Comparison of ENCODE assay signal across 10 cellular contexts in genomic region chr11:68690671-68691401, GRCh38. TPM values are rescaled to one million over a fixed set of nuclear protein-coding genes. Genes with fewer than 3 reads are reported as not detected.
DNase-seq lines count a peak whose midpoint lies in the region; ATAC-seq and TF ChIP-seq lines count a peak whose summit lies in the region.
"Had no signal": no experiment of that assay in that cellular context is flagged by ENCODE, and none has a peak within 500 bp of the region (broad histone marks: within the 10 kb centered on the region; RNA-seq: fewer than 3 reads in every experiment).

No MANE protein-coding gene starts in this region.

- no peaks in the 10 kb centered on the region for H3K36me3 Mint-ChIP-seq in activated T-cell treated with anti-CD3 and anti-CD28 coated beads, Interleukin-2, amount 50 U/mL, for 4 hours (ENCODE audit: insufficient read depth)
- peaks cover 3% of the 10 kb centered on the region for H3K36me3 Mint-ChIP-seq in activated naive CD8-positive, alpha-beta T cell
- no peaks in the 10 kb centered on the region for H3K36me3 Mint-ChIP-seq in osteocyte (ENCODE audit: unreplicated experiment)

- peak; percentile 14 for TF ChIP-seq CTCF in osteocyte (IDR thresholded peaks at IDR 0.05)

- peaks cover 19% of the 10 kb centered on the region for H3K27me3 Mint-ChIP-seq in activated T-cell treated with anti-CD3 and anti-CD28 coated beads, Interleukin-2, amount 50 U/mL, for 4 hours (ENCODE audit: low read depth)
- H3K27me3 Mint-ChIP-seq in activated naive CD8-positive, alpha-beta T cell: peaks cover 8% of the 10 kb centered on the region
- H3K27me3 Mint-ChIP-seq in osteocyte (ENCODE audit: unreplicated experiment): peaks cover 67% of the 10 kb centered on the region

- H3K27ac Mint-ChIP-seq in activated naive CD8-positive, alpha-beta T cell: no peak overlapping the region
- no peak overlapping the region for H3K27ac Mint-ChIP-seq in osteocyte (ENCODE audit: unreplicated experiment)

- peak overlapping the region; percentile 22 for H3K4me3 Mint-ChIP-seq in activated T-cell treated with anti-CD3 and anti-CD28 coated beads, Interleukin-2, amount 50 U/mL, for 4 hours
- peak overlapping the region; percentile 64 for H3K4me3 Mint-ChIP-seq in activated naive CD8-positive, alpha-beta T cell
- H3K4me3 Mint-ChIP-seq in osteocyte (ENCODE audit: unreplicated experiment): no peak overlapping the region

- DNase-seq in activated T-cell treated with anti-CD3 and anti-CD28 coated beads, Interleukin-2, amount 50 U/mL, for 4 hours: no peak
- no peak for DNase-seq in activated T-cell treated with anti-CD3 and anti-CD28 coated beads for 4 hours
- DNase-seq in NAMALWA (ENCODE audit: low spot score): peak; percentile 15
- DNase-seq in osteocyte (ENCODE audit: extremely low spot score, unreplicated experiment): no peak
- no peak for DNase-seq in RKO (ENCODE audit: low spot score)
- no peak for DNase-seq in OCI-M2 (lab: John Stamatoyannopoulos, UW; ENCODE audit: unreplicated experiment)
- DNase-seq: PC-9 had no signal

- no peaks in the 10 kb centered on the region for H3K9me3 Mint-ChIP-seq in activated T-cell treated with anti-CD3 and anti-CD28 coated beads, Interleukin-2, amount 50 U/mL, for 4 hours
- no peaks in the 10 kb centered on the region for H3K9me3 Mint-ChIP-seq in activated naive CD8-positive, alpha-beta T cell (ENCODE audit: low read depth)
- no peaks in the 10 kb centered on the region for H3K9me3 Mint-ChIP-seq in osteocyte (ENCODE audit: unreplicated experiment)

- peak; percentile 63 to 67 for ATAC-seq in activated T-cell treated with anti-CD3 and anti-CD28 coated beads, Interleukin-2, amount 50 U/mL, for 4 hours
- ATAC-seq in GM18861 (IDR thresholded peaks at IDR 0.05; ENCODE audit: unreplicated experiment): no peak

- H3K4me1 Mint-ChIP-seq in activated T-cell treated with anti-CD3 and anti-CD28 coated beads, Interleukin-2, amount 50 U/mL, for 4 hours (ENCODE audit: low read depth): peaks cover 20% of the 10 kb centered on the region
- H3K4me1 Mint-ChIP-seq in activated naive CD8-positive, alpha-beta T cell (ENCODE audit: low read depth): peaks cover 23% of the 10 kb centered on the region
- H3K4me1 Mint-ChIP-seq in osteocyte (ENCODE audit: unreplicated experiment): peaks cover 3% of the 10 kb centered on the region

RNA-seq across cellular contexts. Expression of gene GAL, which starts 6.5 kb away (rescaled TPM):
- 1 to 10 TPM; 2.7 to 5.5 (median 3.6) TPM for total RNA-seq in activated T-cell treated with anti-CD3 and anti-CD28 coated beads, Interleukin-2, amount 50 U/mL, for 4 hours
- total RNA-seq in osteocyte: not detected in 2 replicates
- total RNA-seq: ascending aorta had no signal
